ENCODE assay signal across 9 cellular contexts in genomic region chr15:89003865-89004725, GRCh38.
DNase-seq lines count a peak whose midpoint lies in the region; ATAC-seq and TF ChIP-seq lines count a peak whose summit lies in the region.
"Had no signal": no experiment of that assay in that cellular context is flagged by ENCODE, and none has a peak within 500 bp of the region (broad histone marks: within the 10 kb centered on the region; RNA-seq: fewer than 3 reads in every experiment).

No MANE protein-coding gene starts in this region.

- H3K9me3 Mint-ChIP-seq in WTC11 = peaks cover 4% of the 10 kb centered on the region; the same call in 1 of the 2 replicates
- H3K9me3 Mint-ChIP-seq: memory B cell had no signal

- H3K4me3 Mint-ChIP-seq in WTC11 = no peak overlapping the region
- H3K4me3 Mint-ChIP-seq: memory B cell had no signal

- peak; percentile 35 for DNase-seq in 8988T
- DNase-seq in GM13976 (ENCODE audit: low spot score) = peak; percentile 45
- DNase-seq in WTC11 (ENCODE audit: low spot score) = peak; percentile 71
- peak; percentile 75 for DNase-seq in hepatic stellate cell (ENCODE audit: low spot score)
- no peak for DNase-seq in activated T-cell treated with anti-CD3 and anti-CD28 coated beads for 4 hours
- no peak for DNase-seq in NCI-H2227 treated with DMSO at 0.1 percent for 48 hours (lab: John Stamatoyannopoulos, UW)
- DNase-seq in NCI-H1417 treated with DMSO at 0.1 percent for 48 hours (lab: John Stamatoyannopoulos, UW) = no peak

- H3K27me3 Mint-ChIP-seq in WTC11 (ENCODE audit: low read depth) = no peaks in the 10 kb centered on the region; the same call in 1 of the 2 replicates

- TF ChIP-seq CTCF in GM13976 (IDR thresholded peaks at IDR 0.05; ENCODE audit: borderline replicate concordance, control extremely low read depth, extremely low read depth, insufficient read depth, missing control alignments) = no peak
- 0 out of 2 replicates have a peak, but pooled peaks have one; percentile 23 for TF ChIP-seq CTCF in WTC11 (IDR thresholded peaks at IDR 0.05)

- H3K4me1 Mint-ChIP-seq in WTC11 = peaks cover 59% of the 10 kb centered on the region

- POLR2A ChIA-PET in WTC11 (lab: Charles Lee) = interaction anchor here (0.5 to 2.3 kb wide), 9 partner anchors 10 to 109 kb away, joined by 3 to 17 read pairs (median 4); partner anchors contain the start of genes HAPLN3 and MFGE8

- in situ Hi-C loops in GM13976 (cut with MboI; ENCODE audit: low sequenced_read_pairs, unreplicated experiment) = no loop called here

- H3K27ac Mint-ChIP-seq in WTC11 = peak overlapping the region; percentile 54; the same call in 1 of the 2 replicates
- H3K27ac Mint-ChIP-seq: memory B cell had no signal

- CTCF ChIA-PET in WTC11 (lab: Charles Lee) = interaction anchor here (0.7 to 10.8 kb wide), 20 partner anchors 11 to 168 kb away, joined by 3 to 226 read pairs (median 4); partner anchors contain the start of genes ABHD2 and HAPLN3

- peaks cover 4% of the 10 kb centered on the region; the same call in 1 of the 2 replicates for H3K36me3 Mint-ChIP-seq in WTC11

- ATAC-seq in WTC11 (peak; percentile 90), GM18868 (IDR thresholded peaks at IDR 0.05; ENCODE audit: unreplicated experiment) (no peak)

TF ChIP-seq in WTC11, 78 proteins besides CTCF, POLR2A, EP300 and RAD21:
- no peak for TF ChIP-seq TP53 (CRISPR knock-in tag; IDR thresholded peaks at IDR 0.05)
- peak; percentile 47 for TF ChIP-seq PRDM15 (CRISPR knock-in tag; IDR thresholded peaks at IDR 0.05)
- 0 out of 2 replicates have a peak, but pooled peaks have one; percentile 34 for TF ChIP-seq ZBTB21 (CRISPR knock-in tag; IDR thresholded peaks at IDR 0.05; ENCODE audit: borderline replicate concordance)
- TF ChIP-seq MAX (CRISPR knock-in tag; IDR thresholded peaks at IDR 0.05) = 0 out of 2 replicates have a peak, but pooled peaks have one; percentile 20
- TF ChIP-seq EMX1 (CRISPR knock-in tag; IDR thresholded peaks at IDR 0.05) = no peak
- TF ChIP-seq ZNF263 (CRISPR knock-in tag; IDR thresholded peaks at IDR 0.05; ENCODE audit: low read depth) = peak; percentile 59; the same call in 1 of the 2 replicates
- TF ChIP-seq ZMAT4 (CRISPR knock-in tag; IDR thresholded peaks at IDR 0.05) = no peak
- TF ChIP-seq USF2 (CRISPR knock-in tag; IDR thresholded peaks at IDR 0.05) = 0 out of 2 replicates have a peak, but pooled peaks have one; percentile 10
- no peak for TF ChIP-seq MLX (CRISPR knock-in tag; IDR thresholded peaks at IDR 0.05)
- no peak for TF ChIP-seq PREB (CRISPR knock-in tag; IDR thresholded peaks at IDR 0.05; ENCODE audit: borderline replicate concordance)
TF ChIP-seq in WTC11: peak in this region for 5.

Comparison
In these comparisons a context has a peak if more than half of its experiments do, and no peak if none do; other contexts are left out.
1. DNase-seq: peak in 8988T (single experiment), GM13976 (single experiment), WTC11 (single experiment) and hepatic stellate cell (single experiment); none in activated T-cell treated with anti-CD3 and anti-CD28 coated beads for 4 hours (single experiment), NCI-H2227 treated with DMSO at 0.1 percent for 48 hours (single experiment) and NCI-H1417 treated with DMSO at 0.1 percent for 48 hours (single experiment).